11 cellular contexts compared by ENCODE assay signal in genomic region chr13:52892925-52893324, GRCh38. TPM values are rescaled to one million over a fixed set of nuclear protein-coding genes. Genes with fewer than 3 reads are reported as not detected.
"Had no signal": no experiment of that assay in that cellular context is flagged by ENCODE, and none has a peak within 500 bp of the region (broad histone marks: within the 10 kb centered on the region; RNA-seq: fewer than 3 reads in every experiment).

No MANE protein-coding gene starts in this region.

- ATAC-seq: body of pancreas, lower lobe of right lung had no signal

- DNase-seq: activated CD4-positive, alpha-beta T cell treated with anti-CD3 and anti-CD28 coated beads, Interleukin-2, amount 50 U/mL, for 4 hours; activated T-cell treated with anti-CD3 and anti-CD28 coated beads, Interleukin-2, amount 50 U/mL, for 1 hour; body of pancreas; cerebellar nuclear complex; dorsolateral prefrontal cortex; hippocampal formation; left cardiac atrium; lower lobe of right lung; naive B cell; stimulated activated CD4-positive, alpha-beta T cell treated with anti-CD3 and anti-CD28 coated beads, Interleukin-4, amount 100 ng/mL, for 4 hours had no signal

RNA-seq across cellular contexts. Expression of gene PCDH8, which starts 44.5 kb away (rescaled TPM):
- total RNA-seq: body of pancreas, fibroblast of lung, left cardiac atrium, lower lobe of right lung had no signal
- polyA plus RNA-seq: fibroblast of lung had no signal
